23 cellular contexts compared by ENCODE assay signal in genomic region chr12:44640831-44641230, GRCh38.
DNase-seq lines count a peak whose midpoint lies in the region; ATAC-seq and TF ChIP-seq lines count a peak whose summit lies in the region.
"Had no signal": no experiment of that assay in that cellular context is flagged by ENCODE, and none has a peak within 500 bp of the region (broad histone marks: within the 10 kb centered on the region; RNA-seq: fewer than 3 reads in every experiment).

No MANE protein-coding gene starts in this region.

- no peak overlapping the region for H3K4me3 Mint-ChIP-seq in nephron
- H3K4me3 Mint-ChIP-seq: B cell; CD4-positive, alpha-beta T cell; CD8-positive, alpha-beta memory T cell; GM23338; H9 had no signal

- TF ChIP-seq CTCF in nephron (IDR thresholded peaks at IDR 0.05; ENCODE audit: unreplicated experiment in 3 of 3) (no peak), smooth muscle cell (IDR thresholded peaks at IDR 0.05; ENCODE audit: borderline replicate concordance, insufficient read depth, poor library complexity, severe bottlenecking) (no peak)

- H3K36me3 ChIP-seq in smooth muscle cell (ENCODE audit: low read depth), result no peaks in the 10 kb centered on the region
- H3K36me3 ChIP-seq: BLaER1 had no signal

- no peaks in the 10 kb centered on the region for H3K27me3 Mint-ChIP-seq in nephron (ENCODE audit: low read depth)
- H3K27me3 Mint-ChIP-seq: CD4-positive, alpha-beta T cell; CD8-positive, alpha-beta memory T cell had no signal

- H3K4me3 ChIP-seq in smooth muscle cell, result no peak overlapping the region
- H3K4me3 ChIP-seq: A549, BLaER1, GM12878, GM23338 had no signal

- H3K4me1 Mint-ChIP-seq in nephron, result peaks cover 7% of the 10 kb centered on the region
- H3K4me1 Mint-ChIP-seq: B cell; CD8-positive, alpha-beta memory T cell had no signal

- H3K9me3 ChIP-seq in smooth muscle cell (replicated peaks; ENCODE audit: low read depth), result no peaks in the 10 kb centered on the region
- H3K9me3 ChIP-seq: A549, BLaER1 had no signal

- H3K9me3 Mint-ChIP-seq in nephron, result no peaks in the 10 kb centered on the region
- H3K9me3 Mint-ChIP-seq: CD4-positive, alpha-beta T cell; GM23338; H9 had no signal

- H3K27ac Mint-ChIP-seq in nephron, result peak overlapping the region; percentile 26 to 72 (median 54)
- H3K27ac Mint-ChIP-seq: B cell; CD4-positive, alpha-beta T cell; CD8-positive, alpha-beta memory T cell; GM23338; H9 had no signal

- no peaks in the 10 kb centered on the region for H3K36me3 Mint-ChIP-seq in nephron (ENCODE audit: low read depth)

- H3K79me2 ChIP-seq in smooth muscle cell (ENCODE audit: low read depth), result no peaks in the 10 kb centered on the region

- H4K20me1 ChIP-seq in smooth muscle cell (ENCODE audit: low read depth), result no peaks in the 10 kb centered on the region
- H4K20me1 ChIP-seq: BLaER1 had no signal

- DNase-seq in NCI-H1694 treated with DMSO at 0.1 percent for 48 hours (lab: John Stamatoyannopoulos, UW) (peak; percentile 22), NCI-H1694 (lab: John Stamatoyannopoulos, UW) (no peak), Ammon's horn (ENCODE audit: low spot score) (peak; percentile 15), cerebellar cortex (ENCODE audit: low spot score) (peak; percentile 56), CD1c-positive myeloid dendritic cell (ENCODE audit: extremely low spot score) (no peak), smooth muscle cell (lab: John Stamatoyannopoulos, UW; ENCODE audit: unreplicated experiment) (no peak)
- DNase-seq: 8988T; ACHN; CD4-positive, alpha-beta T cell; CD8-positive, alpha-beta memory T cell; DMS153; DND-41; GDM1; H9 had no signal

- 88% methylated on average over 3 of the region's 3 CpGs for WGBS in smooth muscle cell (ENCODE audit: low lambda C conversion rate)

- no peak overlapping the region for H2AFZ ChIP-seq in smooth muscle cell (ENCODE audit: low read depth)
- H2AFZ ChIP-seq: GM23338 had no signal

- no peak overlapping the region for H3K4me2 ChIP-seq in smooth muscle cell
- H3K4me2 ChIP-seq: A549, BLaER1, GM23338 had no signal

- no peak for ATAC-seq in GM19328 (IDR thresholded peaks at IDR 0.05; ENCODE audit: unreplicated experiment)
- ATAC-seq: A549, GM12878, GM23338, HCT116 had no signal

- H3F3A ChIP-seq in smooth muscle cell (ENCODE audit: low read depth), result no peaks in the 10 kb centered on the region

- no peaks in the 10 kb centered on the region for H3K4me1 ChIP-seq in smooth muscle cell (ENCODE audit: low read depth)
- H3K4me1 ChIP-seq: A549, BLaER1 had no signal

- no peaks in the 10 kb centered on the region for H3K27me3 ChIP-seq in smooth muscle cell (ENCODE audit: low read depth)
- H3K27me3 ChIP-seq: BLaER1 had no signal

- no peak overlapping the region for H3K27ac ChIP-seq in smooth muscle cell (ENCODE audit: low read depth)
- H3K27ac ChIP-seq: A549, BLaER1, C4-2B had no signal

- H3K9ac ChIP-seq in smooth muscle cell (ENCODE audit: low read depth), result no peak overlapping the region
- H3K9ac ChIP-seq: BLaER1 had no signal

Comparison
In these comparisons a context has a peak if more than half of its experiments do, and no peak if none do; other contexts are left out.
1. DNase-seq: peak in NCI-H1694 treated with DMSO at 0.1 percent for 48 hours (single experiment), Ammon's horn (single experiment) and cerebellar cortex (single experiment); none in NCI-H1694 (single experiment), CD1c-positive myeloid dendritic cell (single experiment) and smooth muscle cell (single experiment).